ENCODE assay signal across 19 cellular contexts in genomic region chr22:39594411-39594810, GRCh38. TPM values are rescaled to one million over a fixed set of nuclear protein-coding genes. Genes with fewer than 3 reads are reported as not detected.
"Had no signal": no experiment of that assay in that cellular context is flagged by ENCODE, and none has a peak within 500 bp of the region (broad histone marks: within the 10 kb centered on the region; RNA-seq: fewer than 3 reads in every experiment).

No MANE protein-coding gene starts in this region.

- H3K9me3 ChIP-seq: esophagus squamous epithelium, gastroesophageal sphincter, left ventricle myocardium inferior, lower lobe of right lung, sigmoid colon, stomach, thoracic aorta, transverse colon had no signal

- H3K4me3 ChIP-seq: esophagus squamous epithelium, gastroesophageal sphincter, left ventricle myocardium inferior, lower lobe of right lung, sigmoid colon, skin epidermis, stomach, thoracic aorta, transverse colon had no signal

- H3K36me3 Mint-ChIP-seq: immature natural killer cell had no signal

- H3K27ac Mint-ChIP-seq: dendritic cell treated with granulocyte-macrophage colony-stimulating factor and Interleukin-4, amounts not matched to agents 40 ng/mL and 50 ng/mL, for 4 days; immature natural killer cell; memory B cell; nephron had no signal

- DNase-seq: esophagus squamous epithelium; foreskin fibroblast; glutamatergic neuron; immature natural killer cell; left ventricle myocardium inferior; lower lobe of right lung; naive B cell; sigmoid colon; stimulated activated CD4-positive, alpha-beta T cell treated with anti-CD3 and anti-CD28 coated beads, Interleukin-12 subunit alpha, Interleukin-12 subunit beta, amount 100 ng/mL, for 4 hours; stimulated activated naive CD4-positive, alpha-beta T cell; stomach; transverse colon had no signal

- H3K36me3 ChIP-seq: esophagus squamous epithelium, gastroesophageal sphincter, left ventricle myocardium inferior, lower lobe of right lung, sigmoid colon, stomach, thoracic aorta, transverse colon had no signal

- H3K4me3 Mint-ChIP-seq: dendritic cell treated with granulocyte-macrophage colony-stimulating factor and Interleukin-4, amounts not matched to agents 40 ng/mL and 50 ng/mL, for 4 days; immature natural killer cell; memory B cell; naive B cell; nephron had no signal

- H3K9me3 Mint-ChIP-seq: dendritic cell treated with granulocyte-macrophage colony-stimulating factor and Interleukin-4, amounts not matched to agents 40 ng/mL and 50 ng/mL, for 4 days; immature natural killer cell; memory B cell; nephron had no signal

- H3K27ac ChIP-seq: esophagus squamous epithelium, gastroesophageal sphincter, left ventricle myocardium inferior, lower lobe of right lung, sigmoid colon, skin epidermis, stomach, thoracic aorta, transverse colon had no signal

- H3K4me1 ChIP-seq: lower lobe of right lung had no signal

- H3K4me1 Mint-ChIP-seq: nephron had no signal

- ATAC-seq: gastroesophageal sphincter, lower lobe of right lung had no signal

RNA-seq across cellular contexts. Expression of gene CACNA1I, which starts 23.9 kb away (rescaled TPM):
- polyA plus RNA-seq: immature natural killer cell, keratinocyte had no signal
